In genomic region chr6:43275782-43276179, GRCh38 we compare ENCODE assay signal across 10 cellular contexts. TPM values are rescaled to one million over a fixed set of nuclear protein-coding genes. Genes with fewer than 3 reads are reported as not detected.
DNase-seq lines count a peak whose midpoint lies in the region; ATAC-seq and TF ChIP-seq lines count a peak whose summit lies in the region.
"Had no signal": no experiment of that assay in that cellular context is flagged by ENCODE, and none has a peak within 500 bp of the region (broad histone marks: within the 10 kb centered on the region; RNA-seq: fewer than 3 reads in every experiment).

No MANE protein-coding gene starts in this region.

- no peak overlapping the region for H2AFZ ChIP-seq in smooth muscle cell (ENCODE audit: low read depth)

- H3F3A ChIP-seq in smooth muscle cell (ENCODE audit: low read depth): no peaks in the 10 kb centered on the region

- peaks cover 2% of the 10 kb centered on the region for H3K36me3 Mint-ChIP-seq in T-helper 1 cell treated with Interleukin-12 subunit alpha and Interleukin-12 subunit beta and Interleukin-4 antibody, amounts not matched to agents 30 μg/mL and 1 μg/mL, for 36 hours (ENCODE audit: low read depth)
- H3K36me3 Mint-ChIP-seq in activated CD8-positive, alpha-beta T cell treated with anti-CD3 and anti-CD28 coated beads for 36 hours (ENCODE audit: low read depth): no peaks in the 10 kb centered on the region

- H3K4me2 ChIP-seq in smooth muscle cell: peak overlapping the region; percentile 84

- no peak overlapping the region for H3K27ac ChIP-seq in smooth muscle cell (ENCODE audit: low read depth)

- H3K27me3 ChIP-seq in smooth muscle cell (ENCODE audit: low read depth): peaks cover 36% of the 10 kb centered on the region

- H4K20me1 ChIP-seq in smooth muscle cell (ENCODE audit: low read depth): no peaks in the 10 kb centered on the region

- H3K36me3 ChIP-seq in smooth muscle cell (ENCODE audit: low read depth): no peaks in the 10 kb centered on the region

- H3K27me3 Mint-ChIP-seq in T-helper 1 cell treated with Interleukin-12 subunit alpha and Interleukin-12 subunit beta and Interleukin-4 antibody, amounts not matched to agents 30 μg/mL and 1 μg/mL, for 36 hours (ENCODE audit: low read depth): peaks cover 79% of the 10 kb centered on the region
- peaks cover 34% of the 10 kb centered on the region for H3K27me3 Mint-ChIP-seq in activated CD8-positive, alpha-beta T cell treated with anti-CD3 and anti-CD28 coated beads for 36 hours

- TF ChIP-seq CTCF in activated CD8-positive, alpha-beta T cell treated with anti-CD3 and anti-CD28 coated beads for 36 hours (IDR thresholded peaks at IDR 0.05): no peak
- TF ChIP-seq CTCF in smooth muscle cell (IDR thresholded peaks at IDR 0.05; ENCODE audit: borderline replicate concordance, insufficient read depth, poor library complexity, severe bottlenecking): no peak

- POLR2A ChIA-PET in activated CD8-positive, alpha-beta T cell treated with anti-CD3 and anti-CD28 coated beads for 36 hours (lab: Charles Lee): no interaction called here

- no peak for DNase-seq in T-helper 1 cell
- DNase-seq in activated CD8-positive, alpha-beta T cell treated with anti-CD3 and anti-CD28 coated beads for 36 hours: peak; percentile 24
- DNase-seq in smooth muscle cell (lab: John Stamatoyannopoulos, UW; ENCODE audit: unreplicated experiment): no peak
- DNase-seq in kidney glomerular epithelial cell (lab: John Stamatoyannopoulos, UW): no peak
- DNase-seq in NCI-H446 treated with DMSO at 0.1 percent for 48 hours (lab: John Stamatoyannopoulos, UW): no peak
- DNase-seq: SHP77 treated with DMSO at 0.1 percent for 48 hours had no signal

- no peaks in the 10 kb centered on the region for H3K79me2 ChIP-seq in smooth muscle cell (ENCODE audit: low read depth)

- H3K4me3 Mint-ChIP-seq in T-helper 1 cell treated with Interleukin-12 subunit alpha and Interleukin-12 subunit beta and Interleukin-4 antibody, amounts not matched to agents 30 μg/mL and 1 μg/mL, for 36 hours: peak overlapping the region; percentile 83
- H3K4me3 Mint-ChIP-seq in activated CD8-positive, alpha-beta T cell treated with anti-CD3 and anti-CD28 coated beads for 36 hours: peak overlapping the region; percentile 64

- H3K4me1 ChIP-seq in smooth muscle cell (ENCODE audit: low read depth): peaks cover 17% of the 10 kb centered on the region

- no peaks in the 10 kb centered on the region for H3K9me3 Mint-ChIP-seq in T-helper 1 cell treated with Interleukin-12 subunit alpha and Interleukin-12 subunit beta and Interleukin-4 antibody, amounts not matched to agents 30 μg/mL and 1 μg/mL, for 36 hours
- H3K9me3 Mint-ChIP-seq in activated CD8-positive, alpha-beta T cell treated with anti-CD3 and anti-CD28 coated beads for 36 hours: no peaks in the 10 kb centered on the region

- H3K27ac Mint-ChIP-seq in T-helper 1 cell treated with Interleukin-12 subunit alpha and Interleukin-12 subunit beta and Interleukin-4 antibody, amounts not matched to agents 30 μg/mL and 1 μg/mL, for 36 hours: peak overlapping the region; percentile 22
- peak overlapping the region; percentile 1 for H3K27ac Mint-ChIP-seq in activated CD8-positive, alpha-beta T cell treated with anti-CD3 and anti-CD28 coated beads for 36 hours

- no peak overlapping the region for H3K9ac ChIP-seq in smooth muscle cell (ENCODE audit: low read depth)

- no peaks in the 10 kb centered on the region for H3K9me3 ChIP-seq in iPS-18c (ENCODE audit: control insufficient read depth, insufficient read depth, low read length)
- no peaks in the 10 kb centered on the region for H3K9me3 ChIP-seq in smooth muscle cell (replicated peaks; ENCODE audit: low read depth)

- intact Hi-C loops in activated CD8-positive, alpha-beta T cell treated with anti-CD3 and anti-CD28 coated beads for 36 hours (cut with micrococcal nuclease): no loop called here

- H3K4me3 ChIP-seq in iPS-18c (ENCODE audit: insufficient read depth, low read depth, low read length): peak overlapping the region; percentile 38
- H3K4me3 ChIP-seq in smooth muscle cell: peak overlapping the region; percentile 54

- CTCF ChIA-PET in activated CD8-positive, alpha-beta T cell treated with anti-CD3 and anti-CD28 coated beads for 36 hours (lab: Charles Lee): no interaction called here

- 5% methylated on average over 13 of the region's 24 CpGs for WGBS in smooth muscle cell (ENCODE audit: low lambda C conversion rate)

- peak; percentile 52 for ATAC-seq in activated CD8-positive, alpha-beta T cell treated with anti-CD3 and anti-CD28 coated beads for 36 hours
- no peak for ATAC-seq in HG02678 (IDR thresholded peaks at IDR 0.05; ENCODE audit: unreplicated experiment)

- peaks cover 16% of the 10 kb centered on the region for H3K4me1 Mint-ChIP-seq in T-helper 1 cell treated with Interleukin-12 subunit alpha and Interleukin-12 subunit beta and Interleukin-4 antibody, amounts not matched to agents 30 μg/mL and 1 μg/mL, for 36 hours (ENCODE audit: low read depth)
- peaks cover 8% of the 10 kb centered on the region for H3K4me1 Mint-ChIP-seq in activated CD8-positive, alpha-beta T cell treated with anti-CD3 and anti-CD28 coated beads for 36 hours (ENCODE audit: low read depth)

RNA-seq across cellular contexts. Expression of gene SLC22A7, which starts 22.3 kb away (rescaled TPM):
- not detected for total RNA-seq in activated CD8-positive, alpha-beta T cell treated with anti-CD3 and anti-CD28 coated beads for 36 hours
- total RNA-seq in smooth muscle cell: not detected in 2 replicates
- not detected in 2 replicates for polyA plus RNA-seq in smooth muscle cell
- total RNA-seq: ureter had no signal

RNA-seq across cellular contexts. Expression of gene TTBK1, which starts 32.5 kb away (rescaled TPM):
- total RNA-seq in activated CD8-positive, alpha-beta T cell treated with anti-CD3 and anti-CD28 coated beads for 36 hours: under 1 TPM; 0.09 to 0.11 TPM
- not detected in 2 replicates for total RNA-seq in smooth muscle cell
- 0.17 TPM in 1 of 2 replicates, not detected in the other for polyA plus RNA-seq in smooth muscle cell
- total RNA-seq: ureter had no signal

RNA-seq across cellular contexts. Expression of gene CRIP3, which starts 32.8 kb away (rescaled TPM):
- 1 to 10 TPM; 2.2 to 2.4 TPM for total RNA-seq in activated CD8-positive, alpha-beta T cell treated with anti-CD3 and anti-CD28 coated beads for 36 hours
- not detected in 2 replicates for total RNA-seq in smooth muscle cell
- 0.44 TPM in 1 of 2 replicates, not detected in the other for polyA plus RNA-seq in smooth muscle cell

RNA-seq across cellular contexts. Expression of gene DNPH1, which starts 46.5 kb away (rescaled TPM):
- 10 to 100 TPM; 86.2 to 86.5 TPM for total RNA-seq in activated CD8-positive, alpha-beta T cell treated with anti-CD3 and anti-CD28 coated beads for 36 hours
- total RNA-seq in smooth muscle cell: 18.4 and 33.8 TPM in 2 replicates
- 82.1 and 82.4 TPM in 2 replicates for polyA plus RNA-seq in smooth muscle cell
